12 cellular contexts compared by ENCODE assay signal in genomic region chr5:32275421-32275765, GRCh38. TPM values are rescaled to one million over a fixed set of nuclear protein-coding genes. Genes with fewer than 3 reads are reported as not detected.
DNase-seq lines count a peak whose midpoint lies in the region; FAIRE-seq and TF ChIP-seq lines count a peak whose summit lies in the region.
"Had no signal": no experiment of that assay in that cellular context is flagged by ENCODE, and none has a peak within 500 bp of the region (broad histone marks: within the 10 kb centered on the region; RNA-seq: fewer than 3 reads in every experiment).

No MANE protein-coding gene starts in this region.

- intact Hi-C loops in esophagus squamous epithelium (cut with DNase I), result no loop called here

- WGBS in esophagus squamous epithelium, 2 donors, result 68 to 72% methylated on average over 3 of the region's 3 CpGs

- H3K4me2 ChIP-seq in parathyroid adenoma (ENCODE audit: low read length), result peak overlapping the region; percentile 13

- DNase-seq in GM12891 (ENCODE audit: insufficient read length, low spot score) (no peak), MV-4-11 (lab: John Stamatoyannopoulos, UW) (peak; percentile 19), esophagus squamous epithelium (lab: John Stamatoyannopoulos, UW) (no peak), DMS79 treated with DMSO at 0.1 percent for 48 hours (lab: John Stamatoyannopoulos, UW) (no peak), epidermal melanocyte (ENCODE audit: insufficient read length, low spot score) (no peak), C1 segment of cervical spinal cord (lab: John Stamatoyannopoulos, UW) (no peak)
- DNase-seq: activated T-cell treated with anti-CD3 and anti-CD28 coated beads, Interleukin-2, amount 50 U/mL, for 24 hours; colonic mucosa; foreskin melanocyte; NCI-H226 had no signal

- H3K27ac ChIP-seq in esophagus squamous epithelium (peak overlapping the region in 3 of 4 donors; percentile 19 to 67 (median 29)), parathyroid adenoma (peak overlapping the region; percentile 30)

- FAIRE-seq in GM12891 (lab: Jason Lieb, UNC), result no peak
- FAIRE-seq: D721Med had no signal

- H3K4me3 ChIP-seq in esophagus squamous epithelium, result no peak overlapping the region
- H3K4me3 ChIP-seq in parathyroid adenoma (ENCODE audit: low read depth, low read length), result peak overlapping the region; percentile 7
- H3K4me3 ChIP-seq: colonic mucosa had no signal

- peaks cover 0 to 60% (median 7%) of the 10 kb centered on the region in 3 donors for H3K4me1 ChIP-seq in esophagus squamous epithelium
- H3K4me1 ChIP-seq in parathyroid adenoma, result peaks cover 17% of the 10 kb centered on the region

- H3K9ac ChIP-seq in parathyroid adenoma, result no peak overlapping the region

- TF ChIP-seq CTCF in esophagus squamous epithelium (IDR thresholded peaks at IDR 0.05), result no peak
- TF ChIP-seq CTCF in parathyroid adenoma (IDR thresholded peaks at IDR 0.05), result no peak

- H2AFZ ChIP-seq in parathyroid adenoma, result no peak overlapping the region

- no peak for TF ChIP-seq POLR2A in GM12891 (IDR thresholded peaks at IDR 0.05; ENCODE audit: low read depth, low read length)
- TF ChIP-seq POLR2A in esophagus squamous epithelium (IDR thresholded peaks at IDR 0.05), result no peak

- no peaks in the 10 kb centered on the region for H3K79me2 ChIP-seq in parathyroid adenoma

- H3K36me3 ChIP-seq in esophagus squamous epithelium (peaks cover 0 to 50% (median 17%) of the 10 kb centered on the region in 3 donors), parathyroid adenoma (ENCODE audit: control insufficient read depth, insufficient read depth, low read length) (no peaks in the 10 kb centered on the region)
- H3K36me3 ChIP-seq: colonic mucosa had no signal

- H3K27me3 ChIP-seq in esophagus squamous epithelium (no peaks in the 10 kb centered on the region), parathyroid adenoma (ENCODE audit: control insufficient read depth, insufficient read depth, low read length) (no peaks in the 10 kb centered on the region)
- H3K27me3 ChIP-seq: colonic mucosa had no signal

- H3K9me3 ChIP-seq in esophagus squamous epithelium, result no peaks in the 10 kb centered on the region
- H3K9me3 ChIP-seq in parathyroid adenoma (ENCODE audit: control insufficient read depth, low read length), result no peaks in the 10 kb centered on the region
- H3K9me3 ChIP-seq: colonic mucosa had no signal

TF ChIP-seq in GM12891, 5 proteins besides CTCF, POLR2A, EP300 and RAD21:
- TF ChIP-seq SPI1 (IDR thresholded peaks at IDR 0.05; ENCODE audit: low read depth, low read length), result no peak
- TF ChIP-seq POLR2AphosphoS5 (IDR thresholded peaks at IDR 0.05; ENCODE audit: low read depth, low read length), result no peak
- TF ChIP-seq PAX5 (IDR thresholded peaks at IDR 0.05; ENCODE audit: insufficient read depth, low read length, severe bottlenecking), result no peak
- 0 out of 2 replicates have a peak, but pooled peaks have one; percentile 41 for TF ChIP-seq POU2F2 (IDR thresholded peaks at IDR 0.05; ENCODE audit: low read depth, low read length)
TF ChIP-seq in GM12891: peak in this region for 1.

RNA-seq across cellular contexts. Expression of gene MTMR12, which starts 37.3 kb away (rescaled TPM):
- polyA plus RNA-seq in GM12891 (2012; ENCODE audit: low read depth, missing spikeins), result 6.0 TPM
- total RNA-seq in esophagus squamous epithelium, result 10 to 100 TPM; 13.8 to 27.5 (median 17.4) TPM
